15 cellular contexts compared by ENCODE assay signal in the genomic region with DNA sequence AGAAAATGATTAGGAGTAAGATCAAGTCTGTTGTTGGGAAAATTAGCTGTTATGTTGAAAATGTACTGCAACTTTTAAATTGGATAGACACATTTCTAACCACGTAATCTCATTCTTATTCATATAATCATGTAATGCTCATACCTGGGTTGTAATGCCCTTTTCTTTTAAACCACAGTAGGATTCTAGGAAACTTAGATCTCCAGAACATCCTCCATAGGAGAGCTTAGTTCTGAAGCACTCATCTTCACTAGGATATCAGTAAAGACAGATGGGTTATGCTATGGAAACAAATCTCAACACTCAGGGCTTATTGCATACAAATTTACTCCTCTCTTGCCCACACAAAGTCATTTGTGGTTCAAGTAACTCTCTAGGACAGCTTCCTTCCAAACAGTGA.
"Had no signal": no experiment of that assay in that cellular context is flagged by ENCODE, and none has a peak within 500 bp of the region (broad histone marks: within the 10 kb centered on the region; RNA-seq: fewer than 3 reads in every experiment).

No MANE protein-coding gene starts in this region.

- H3K4me3 Mint-ChIP-seq: activated CD4-positive, alpha-beta memory T cell treated with anti-CD3 and anti-CD28 coated beads, Interleukin-2, amount 10 ng/mL, durations not matched to agents 7 days and 5 days; central memory CD8-positive, alpha-beta T cell had no signal

- H3K27me3 Mint-ChIP-seq: activated CD4-positive, alpha-beta memory T cell treated with anti-CD3 and anti-CD28 coated beads, Interleukin-2, amount 10 ng/mL, durations not matched to agents 7 days and 5 days; central memory CD8-positive, alpha-beta T cell had no signal

- H3K4me1 ChIP-seq: adrenal gland, body of pancreas, right atrium auricular region had no signal

- H3K27ac Mint-ChIP-seq: activated CD4-positive, alpha-beta memory T cell treated with anti-CD3 and anti-CD28 coated beads, Interleukin-2, amount 10 ng/mL, durations not matched to agents 7 days and 5 days had no signal

- DNase-seq: activated CD4-positive, alpha-beta memory T cell treated with anti-CD3 and anti-CD28 coated beads, Interleukin-2, amount 10 ng/mL, durations not matched to agents 7 days and 5 days; activated gamma-delta T cell; adrenal gland; body of pancreas; cortex of kidney; effector memory CD4-positive, alpha-beta T cell; hippocampal formation; left ventricle myocardium superior; posterior cingulate gyrus; SHP77; trophoblast cell had no signal

- H3K27ac ChIP-seq: adrenal gland, body of pancreas, neutrophil, right atrium auricular region had no signal

- ATAC-seq: body of pancreas, left ventricle myocardium superior had no signal

- H3K4me3 ChIP-seq: adrenal gland, body of pancreas, right atrium auricular region, skin epidermis had no signal

- H3K9me3 Mint-ChIP-seq: activated CD4-positive, alpha-beta memory T cell treated with anti-CD3 and anti-CD28 coated beads, Interleukin-2, amount 10 ng/mL, durations not matched to agents 7 days and 5 days; central memory CD8-positive, alpha-beta T cell had no signal

- H3K9me3 ChIP-seq: adrenal gland, body of pancreas, neutrophil, right atrium auricular region had no signal
